Comparison of ENCODE assay signal across 13 cellular contexts in genomic region chr14:58826845-58827686, GRCh38.
DNase-seq lines count a peak whose midpoint lies in the region; ATAC-seq and TF ChIP-seq lines count a peak whose summit lies in the region.
"Had no signal": no experiment of that assay in that cellular context is flagged by ENCODE, and none has a peak within 500 bp of the region (broad histone marks: within the 10 kb centered on the region; RNA-seq: fewer than 3 reads in every experiment).

No MANE protein-coding gene starts in this region.

- no peaks in the 10 kb centered on the region for H3K27me3 ChIP-seq in DOHH2 (ENCODE audit: control insufficient read depth, low read length)
- peaks cover 3% of the 10 kb centered on the region; the same call in 1 of the 2 replicates for H3K27me3 ChIP-seq in IMR-90 (ENCODE audit: control insufficient read depth, insufficient read depth, low read length)
- no peaks in the 10 kb centered on the region for H3K27me3 ChIP-seq in neural progenitor cell
- H3K27me3 ChIP-seq: spleen had no signal

- peaks cover 5% of the 10 kb centered on the region for H3K9me1 ChIP-seq in IMR-90 (ENCODE audit: insufficient read depth, low read length)

- H3K9me3 ChIP-seq in DOHH2 (ENCODE audit: control insufficient read depth, insufficient read depth, low read length) (no peaks in the 10 kb centered on the region; the same call in 1 of the 2 replicates), IMR-90 (ENCODE audit: control insufficient read depth, insufficient read depth, low read length) (peaks cover 6% of the 10 kb centered on the region; the same call in 1 of the 2 replicates), neural progenitor cell (ENCODE audit: low read depth) (no peaks in the 10 kb centered on the region)

- H3K27ac ChIP-seq in DOHH2 (ENCODE audit: low read depth, low read length), result no peak overlapping the region
- H3K27ac ChIP-seq in IMR-90 (ENCODE audit: insufficient read depth, low read length), result no peak overlapping the region
- no peak overlapping the region for H3K27ac ChIP-seq in neural progenitor cell
- H3K27ac ChIP-seq: spleen had no signal

- no peak overlapping the region for H3K4me3 ChIP-seq in DOHH2 (ENCODE audit: low read length)
- no peak overlapping the region for H3K4me3 ChIP-seq in IMR-90 (ENCODE audit: insufficient read depth, low read depth, low read length)
- no peak overlapping the region for H3K4me3 ChIP-seq in neural progenitor cell
- H3K4me3 ChIP-seq: spleen had no signal

- BruUV-seq in IMR-90 (replicated peaks; lab: Mats Ljungman, UMichigan), result no TSS peak

- no peak overlapping the region for H2AK5ac ChIP-seq in IMR-90 (ENCODE audit: low read depth, low read length)

- H2BK120ac ChIP-seq in IMR-90 (ENCODE audit: low read depth, low read length), result no peak overlapping the region

- no peak overlapping the region for H4K5ac ChIP-seq in IMR-90 (ENCODE audit: low read depth, low read length)

- WGBS in IMR-90 (ENCODE audit: extremely low coverage in 2 of 2, insufficient read length in 1 of 2), 2 experiments, result no CpG with 5 or more reads among the region's 9 CpGs

- no peak overlapping the region for H3K4me3 Mint-ChIP-seq in brain
- no peak overlapping the region for H3K4me3 Mint-ChIP-seq in neural progenitor cell

- no peak for TF ChIP-seq RAD21 in IMR-90 (IDR thresholded peaks at IDR 0.05; ENCODE audit: low read length)

- peaks cover 48% of the 10 kb centered on the region for H3K4me1 Mint-ChIP-seq in brain
- peaks cover 4% of the 10 kb centered on the region for H3K4me1 Mint-ChIP-seq in neural progenitor cell

- H3K4ac ChIP-seq in IMR-90 (ENCODE audit: low read depth, low read length), result no peak overlapping the region

- H3K79me2 ChIP-seq in DOHH2 (ENCODE audit: control insufficient read depth, low read length), result no peaks in the 10 kb centered on the region
- no peaks in the 10 kb centered on the region for H3K79me2 ChIP-seq in neural progenitor cell (ENCODE audit: low read depth)

- H3F3A ChIP-seq in DOHH2 (ENCODE audit: control insufficient read depth, insufficient read depth) (no peaks in the 10 kb centered on the region), neural progenitor cell (ENCODE audit: low read depth) (no peaks in the 10 kb centered on the region)

- no peak for ATAC-seq in IMR-90 (ENCODE audit: low read depth)
- no peak for ATAC-seq in GM19324 (IDR thresholded peaks at IDR 0.05; ENCODE audit: low FRiP score, unreplicated experiment)
- ATAC-seq in GM19463 (IDR thresholded peaks at IDR 0.05; ENCODE audit: unreplicated experiment), result no peak

- TF ChIP-seq POLR2A in IMR-90 (IDR thresholded peaks at IDR 0.05; ENCODE audit: low read depth, low read length), result no peak

- no peak overlapping the region for H2AK9ac ChIP-seq in IMR-90 (replicated peaks; ENCODE audit: low read depth, low read length, poor library complexity)

- no peaks in the 10 kb centered on the region for H3K9me2 ChIP-seq in DOHH2 (replicated peaks; ENCODE audit: control insufficient read depth, low read length)

- H3K56ac ChIP-seq in IMR-90 (ENCODE audit: extremely low read depth, insufficient read depth, low read length), result no peak overlapping the region

- in situ Hi-C loops in IMR-90 (cut with MboI; ENCODE audit: low sequenced_read_pairs), result no loop called here

- DNase-seq in IMR-90 (no peak), neural progenitor cell (ENCODE audit: low spot score) (no peak), cortex of kidney (lab: John Stamatoyannopoulos, UW) (no peak)
- no peak for DNase-seq in stimulated activated naive CD4-positive, alpha-beta T cell (lab: John Stamatoyannopoulos, UW)
- DNase-seq: activated T-cell treated with anti-CD3 and anti-CD28 coated beads, Interleukin-2, amount 50 U/mL, for 48 hours; GOT3; mesenchymal stem cell; NK-92 treated with Interleukin-12 subunit alpha and Interleukin-12 subunit beta, amount 100 ng/mL, for 24 hours; spleen had no signal

- H3K27me3 Mint-ChIP-seq in brain, result no peaks in the 10 kb centered on the region
- H3K27me3 Mint-ChIP-seq in neural progenitor cell (ENCODE audit: insufficient read depth, low read depth), result peaks cover 6% of the 10 kb centered on the region

- H2AFZ ChIP-seq in IMR-90 (replicated peaks; ENCODE audit: low read length, poor library complexity) (no peak overlapping the region), neural progenitor cell (replicated peaks) (no peak overlapping the region)

- no peak overlapping the region for H2BK15ac ChIP-seq in IMR-90 (ENCODE audit: low read depth, low read length)

- no peak overlapping the region for H4K91ac ChIP-seq in IMR-90 (ENCODE audit: insufficient read depth, low read depth, low read length)

- H3K4me2 ChIP-seq in DOHH2 (ENCODE audit: low read length) (no peak overlapping the region), IMR-90 (ENCODE audit: low read depth, low read length) (no peak overlapping the region), neural progenitor cell (no peak overlapping the region)

- H3K9ac ChIP-seq in IMR-90 (ENCODE audit: low read depth, low read length) (no peak overlapping the region), neural progenitor cell (no peak overlapping the region)

- TF ChIP-seq CTCF in DOHH2 (IDR thresholded peaks at IDR 0.05; ENCODE audit: low read depth, low read length, poor library complexity, severe bottlenecking), result peak; percentile 55
- TF ChIP-seq CTCF in IMR-90 (conservative IDR thresholded peaks at IDR 0.05; ENCODE audit: low read depth, low read length), result peak; percentile 28; the same call in 1 of the 2 replicates
- peak; percentile 49 to 63 for TF ChIP-seq CTCF in brain (conservative IDR thresholded peaks at IDR 0.05)
- TF ChIP-seq CTCF in neural progenitor cell (IDR thresholded peaks at IDR 0.05), result peak; percentile 56

- no peak overlapping the region for H3K14ac ChIP-seq in IMR-90 (replicated peaks; ENCODE audit: low read depth, low read length)

- H2BK5ac ChIP-seq in IMR-90 (ENCODE audit: low read depth, low read length, poor library complexity, severe bottlenecking), result no peak overlapping the region

- no peaks in the 10 kb centered on the region for H3K36me3 ChIP-seq in DOHH2 (ENCODE audit: control insufficient read depth, low read length)
- H3K36me3 ChIP-seq in IMR-90 (ENCODE audit: control insufficient read depth, insufficient read depth, low read length), result no peaks in the 10 kb centered on the region
- H3K36me3 ChIP-seq in neural progenitor cell, result no peaks in the 10 kb centered on the region
- H3K36me3 ChIP-seq: spleen had no signal

- H3K4me1 ChIP-seq in DOHH2 (ENCODE audit: control insufficient read depth, low read length) (no peaks in the 10 kb centered on the region), IMR-90 (ENCODE audit: control insufficient read depth, insufficient read depth, low read length) (no peaks in the 10 kb centered on the region; the same call in 1 of the 2 replicates), neural progenitor cell (no peaks in the 10 kb centered on the region)
- H3K4me1 ChIP-seq: spleen had no signal

- peaks cover 0 to 4% (median 3%) of the 10 kb centered on the region in 5 experiments for H3K9me3 Mint-ChIP-seq in brain
- peaks cover 14% of the 10 kb centered on the region for H3K9me3 Mint-ChIP-seq in neural progenitor cell

- no peaks in the 10 kb centered on the region for H4K20me1 ChIP-seq in DOHH2 (ENCODE audit: control insufficient read depth, insufficient read depth, low read depth, low read length)
- 0 out of 2 replicates have a peak, but pooled peaks cover 4% of the 10 kb centered on the region for H4K20me1 ChIP-seq in IMR-90 (ENCODE audit: insufficient read depth, low read length)
- H4K20me1 ChIP-seq in neural progenitor cell (ENCODE audit: low read depth), result no peaks in the 10 kb centered on the region

- H2BK20ac ChIP-seq in IMR-90 (ENCODE audit: low read depth, low read length), result no peak overlapping the region

- H3K23ac ChIP-seq in IMR-90 (ENCODE audit: low read depth, low read length), result no peak overlapping the region

- POLR2A ChIA-PET in IMR-90 (lab: Charles Lee; ENCODE audit: unreplicated experiment), result no interaction called here

- intact Hi-C loops in IMR-90 (cut with micrococcal nuclease), result no loop called here

- H4K8ac ChIP-seq in IMR-90 (ENCODE audit: low read depth in 2 of 2, low read length in 2 of 2), result no peak overlapping the region

- dilution Hi-C loops in IMR-90 (cut with HindIII; ENCODE audit: low sequenced_read_pairs, unreplicated experiment), result no loop called here

- no peaks in the 10 kb centered on the region for H3K79me1 ChIP-seq in IMR-90 (ENCODE audit: low read depth in 1 of 2, low read length in 2 of 2)

- H3K36me3 Mint-ChIP-seq in brain, result no peaks in the 10 kb centered on the region
- no peaks in the 10 kb centered on the region for H3K36me3 Mint-ChIP-seq in neural progenitor cell

- CTCF ChIA-PET in IMR-90 (lab: Yijun Ruan, JAX), result interaction anchor here (1.3 kb wide), 1 partner anchor 11 kb away, joined by 3 read pairs; no protein-coding TSS in a partner anchor

- H3K27ac Mint-ChIP-seq in brain, result no peak overlapping the region
- no peak overlapping the region for H3K27ac Mint-ChIP-seq in neural progenitor cell

- H3K18ac ChIP-seq in IMR-90 (ENCODE audit: low read depth, low read length), result no peak overlapping the region

TF ChIP-seq in IMR-90, 13 proteins besides CTCF, POLR2A, EP300 and RAD21:
- no peak for TF ChIP-seq RFX5 (IDR thresholded peaks at IDR 0.05; ENCODE audit: low read depth, low read length)
- no peak for TF ChIP-seq MXI1 (IDR thresholded peaks at IDR 0.05; ENCODE audit: borderline replicate concordance, low read depth, low read length)
- TF ChIP-seq SMC3 (IDR thresholded peaks at IDR 0.05; ENCODE audit: low read depth, low read length), result no peak
TF ChIP-seq in IMR-90: peak in this region for 0.
